Comparison of ENCODE assay signal across 1 cellular context in the genomic region with DNA sequence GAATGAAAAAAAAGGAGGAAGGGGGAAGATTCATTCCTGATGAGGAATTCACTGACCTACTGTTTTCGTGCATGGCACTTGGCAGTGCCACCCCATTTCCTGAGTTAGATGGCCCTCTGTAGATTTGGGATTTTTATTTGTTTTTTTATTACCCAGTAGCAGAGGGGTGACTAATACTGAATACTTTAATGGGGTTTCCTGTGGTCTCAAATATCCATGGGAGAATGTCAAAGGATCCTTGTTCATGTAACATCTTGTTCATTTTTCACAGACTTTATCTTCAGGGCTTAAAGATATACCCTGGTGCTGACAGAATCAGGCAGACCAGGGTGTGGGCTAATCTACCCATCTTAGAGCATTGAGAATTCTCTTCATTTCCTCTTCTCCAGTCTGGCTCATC.
TF ChIP-seq lines count a peak whose summit lies in the region.

No MANE protein-coding gene starts in this region.

TF ChIP-seq in IMR-90, 13 proteins besides CTCF, POLR2A, EP300 and RAD21:
- TF ChIP-seq MXI1 (IDR thresholded peaks at IDR 0.05; ENCODE audit: borderline replicate concordance, low read depth, low read length) (no peak), SMC3 (IDR thresholded peaks at IDR 0.05; ENCODE audit: low read depth, low read length) (no peak), CEBPB (IDR thresholded peaks at IDR 0.05; ENCODE audit: low read depth, low read length) (no peak), NFE2L2 (IDR thresholded peaks at IDR 0.05; ENCODE audit: low read depth, low read length) (no peak), USF2 (IDR thresholded peaks at IDR 0.05; ENCODE audit: low read depth, low read length) (no peak), MAZ (IDR thresholded peaks at IDR 0.05; ENCODE audit: borderline replicate concordance, low read depth, low read length) (no peak), RFX5 (IDR thresholded peaks at IDR 0.05; ENCODE audit: low read depth, low read length) (no peak)
TF ChIP-seq in IMR-90: peak in this region for 0.
